ENCODE assay signal across 18 cellular contexts in the genomic region with DNA sequence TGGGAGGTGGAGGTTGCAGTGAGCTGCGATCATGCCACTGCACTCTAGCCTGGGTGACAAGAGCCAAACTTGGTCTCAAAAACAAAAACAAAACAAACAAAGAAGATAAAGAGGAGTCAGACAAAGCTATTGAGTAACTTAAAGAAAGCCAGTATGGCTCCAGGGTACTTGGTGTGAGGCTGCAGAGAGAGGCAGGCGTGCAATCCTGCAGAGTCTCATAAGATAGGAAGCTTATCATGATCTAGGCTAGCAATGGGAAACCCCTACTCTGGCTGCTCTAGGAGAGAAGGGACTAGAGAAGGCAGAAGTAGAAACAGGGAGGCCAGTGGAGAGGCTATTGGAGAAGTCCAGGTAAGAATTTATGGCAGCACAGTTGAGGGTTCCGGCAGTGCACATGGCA. TPM values are rescaled to one million over a fixed set of nuclear protein-coding genes. Genes with fewer than 3 reads are reported as not detected.
DNase-seq lines count a peak whose midpoint lies in the region; ATAC-seq, FAIRE-seq and TF ChIP-seq lines count a peak whose summit lies in the region.
"Had no signal": no experiment of that assay in that cellular context is flagged by ENCODE, and none has a peak within 500 bp of the region (broad histone marks: within the 10 kb centered on the region; RNA-seq: fewer than 3 reads in every experiment).

No MANE protein-coding gene starts in this region.

- peaks cover 4% of the 10 kb centered on the region for H3K9me3 Mint-ChIP-seq in neural progenitor cell

- no peak overlapping the region for H2BK15ac ChIP-seq in IMR-90 (ENCODE audit: low read depth, low read length)

- H3K4me1 Mint-ChIP-seq in neural progenitor cell = no peaks in the 10 kb centered on the region
- H3K4me1 Mint-ChIP-seq: CD8-positive, alpha-beta memory T cell had no signal

- CTCF ChIA-PET in IMR-90 (lab: Yijun Ruan, JAX) = no interaction called here
- CTCF ChIA-PET in K562 (lab: Yijun Ruan, JAX; ENCODE audit: low intra/inter-chr PET ratio) = no interaction called here

- WGBS in IMR-90 (ENCODE audit: extremely low coverage in 2 of 2, insufficient read length in 1 of 2), 2 experiments = no CpG with 5 or more reads among the region's 3 CpGs
- WGBS in K562 (ENCODE audit: insufficient coverage, low coverage, missing lambda C conversion rate) = 47% methylated on average over 3 of the region's 3 CpGs

- dilution Hi-C loops in IMR-90 (cut with HindIII; ENCODE audit: low sequenced_read_pairs, unreplicated experiment) = no loop called here

- no peak for TF ChIP-seq CTCF in IMR-90 (conservative IDR thresholded peaks at IDR 0.05; ENCODE audit: low read depth, low read length)
- TF ChIP-seq CTCF in K562 (IDR thresholded peaks at IDR 0.05 in 2 of 3, conservative IDR thresholded peaks at IDR 0.05 in 1 of 3; ENCODE audit: insufficient read depth in 2 of 3, low read depth in 1 of 3, low read length in 3 of 3) = no peak
- no peak for TF ChIP-seq CTCF in neural progenitor cell (IDR thresholded peaks at IDR 0.05)

- H2AK9ac ChIP-seq in IMR-90 (replicated peaks; ENCODE audit: low read depth, low read length, poor library complexity) = no peak overlapping the region

- H2BK120ac ChIP-seq in IMR-90 (ENCODE audit: low read depth, low read length) = no peak overlapping the region

- H3K9me3 ChIP-seq in IMR-90 (ENCODE audit: control insufficient read depth, insufficient read depth, low read length) (no peaks in the 10 kb centered on the region), K562 (replicated peaks; ENCODE audit: control insufficient read depth, insufficient read depth, low read depth, low read length) (no peaks in the 10 kb centered on the region), neural progenitor cell (ENCODE audit: low read depth) (no peaks in the 10 kb centered on the region), MG63 (no peaks in the 10 kb centered on the region)
- H3K9me3 ChIP-seq: Caco-2 had no signal

- H3K14ac ChIP-seq in IMR-90 (replicated peaks; ENCODE audit: low read depth, low read length) = no peak overlapping the region

- no peak overlapping the region for H3K23ac ChIP-seq in IMR-90 (ENCODE audit: low read depth, low read length)

- FAIRE-seq in K562 (lab: Jason Lieb, UNC) = no peak
- FAIRE-seq: GM18507, HepG2 had no signal

- peaks cover 22% of the 10 kb centered on the region for H3F3A ChIP-seq in neural progenitor cell (ENCODE audit: low read depth)

- H2AFZ ChIP-seq in IMR-90 (replicated peaks; ENCODE audit: low read length, poor library complexity) (peak overlapping the region; percentile 5), K562 (ENCODE audit: low read depth, low read length) (no peak overlapping the region; the same call in 1 of the 2 replicates), neural progenitor cell (replicated peaks) (peak overlapping the region; percentile 44)

- no peak overlapping the region for H2AK5ac ChIP-seq in IMR-90 (ENCODE audit: low read depth, low read length)

- H3K9me1 ChIP-seq in IMR-90 (ENCODE audit: insufficient read depth, low read length) = no peaks in the 10 kb centered on the region
- no peaks in the 10 kb centered on the region for H3K9me1 ChIP-seq in K562 (ENCODE audit: control insufficient read depth, insufficient read depth, low read length)

- DNase-seq in ELF-1 (ENCODE audit: low read depth, low spot score) (peak; percentile 65), IMR-90 (no peak), K562 (ENCODE audit: extremely low read depth in 1 of 4, low spot score in 3 of 4) (no peak), neural progenitor cell (ENCODE audit: low spot score) (no peak), NCI-H1105 treated with DMSO at 0.1 percent for 48 hours (lab: John Stamatoyannopoulos, UW) (no peak), MG63 (no peak), HuH-7.5 (ENCODE audit: low spot score) (no peak)
- DNase-seq: 8988T; AML-193; Caco-2; CD8-positive, alpha-beta memory T cell; DND-41; H7; KBM-7 had no signal

- H3K4me3 ChIP-seq in IMR-90 (ENCODE audit: insufficient read depth, low read depth, low read length) (no peak overlapping the region), K562 (no peak overlapping the region), neural progenitor cell (no peak overlapping the region), MG63 (no peak overlapping the region)
- H3K4me3 ChIP-seq: BLaER1 had no signal

- POLR2A ChIA-PET in IMR-90 (lab: Charles Lee; ENCODE audit: unreplicated experiment) = no interaction called here
- POLR2A ChIA-PET in K562 (lab: Yijun Ruan, JAX) = interaction anchor here (0.7 to 2.5 kb wide), 6 partner anchors 12 to 39 kb away, joined by 3 to 9 read pairs (median 4); no protein-coding TSS in a partner anchor

- H3K9ac ChIP-seq in IMR-90 (ENCODE audit: low read depth, low read length) (no peak overlapping the region), K562 (ENCODE audit: insufficient read depth in 1 of 2, low read depth in 2 of 2, low read length in 2 of 2) (no peak overlapping the region), neural progenitor cell (no peak overlapping the region)
- H3K9ac ChIP-seq: BLaER1 had no signal

- H4K8ac ChIP-seq in IMR-90 (ENCODE audit: low read depth in 2 of 2, low read length in 2 of 2) = no peak overlapping the region

- H3K4ac ChIP-seq in IMR-90 (ENCODE audit: low read depth, low read length) = no peak overlapping the region

- H3K27me3 ChIP-seq in IMR-90 (ENCODE audit: control insufficient read depth, insufficient read depth, low read length) = no peaks in the 10 kb centered on the region
- no peaks in the 10 kb centered on the region for H3K27me3 ChIP-seq in K562 (ENCODE audit: control insufficient read depth in 2 of 2, insufficient read depth in 2 of 2, low read length in 2 of 2)
- no peaks in the 10 kb centered on the region for H3K27me3 ChIP-seq in neural progenitor cell
- H3K27me3 ChIP-seq in MG63 = no peaks in the 10 kb centered on the region
- H3K27me3 ChIP-seq: BLaER1 had no signal

- no peak for ATAC-seq in IMR-90 (ENCODE audit: low read depth)
- ATAC-seq in K562 = peak; percentile 46; the same call in 2 of the 3 replicates
- no peak for ATAC-seq in GM18870 (IDR thresholded peaks at IDR 0.05; ENCODE audit: unreplicated experiment)

- no peak overlapping the region for H3K27ac Mint-ChIP-seq in neural progenitor cell

- TF ChIP-seq RAD21 in IMR-90 (IDR thresholded peaks at IDR 0.05; ENCODE audit: low read length) (no peak), K562 (CRISPR knock-in tag; conservative IDR thresholded peaks at IDR 0.05 in 1 of 2, IDR thresholded peaks at IDR 0.05 in 1 of 2) (no peak)

- H4K20me1 ChIP-seq in IMR-90 (ENCODE audit: insufficient read depth, low read length) (no peaks in the 10 kb centered on the region), K562 (replicated peaks; ENCODE audit: control insufficient read depth, insufficient read depth, low read length) (no peaks in the 10 kb centered on the region), neural progenitor cell (ENCODE audit: low read depth) (no peaks in the 10 kb centered on the region)
- H4K20me1 ChIP-seq: BLaER1 had no signal

- peaks cover 2% of the 10 kb centered on the region for H3K36me3 Mint-ChIP-seq in neural progenitor cell
- H3K36me3 Mint-ChIP-seq: CD8-positive, alpha-beta memory T cell had no signal

- no peak for TF ChIP-seq EP300 in K562 (IDR thresholded peaks at IDR 0.05; ENCODE audit: low read length)

- H2BK5ac ChIP-seq in IMR-90 (ENCODE audit: low read depth, low read length, poor library complexity, severe bottlenecking) = no peak overlapping the region

- H3K79me1 ChIP-seq in IMR-90 (ENCODE audit: low read depth in 1 of 2, low read length in 2 of 2) = no peaks in the 10 kb centered on the region

- no peak overlapping the region for H3K18ac ChIP-seq in IMR-90 (ENCODE audit: low read depth, low read length)

- no TSS peak for BruUV-seq in IMR-90 (replicated peaks; lab: Mats Ljungman, UMichigan)
- BruUV-seq in K562 (replicated peaks; lab: Mats Ljungman, UMichigan) = no TSS peak

- H3K56ac ChIP-seq in IMR-90 (ENCODE audit: extremely low read depth, insufficient read depth, low read length) = no peak overlapping the region

- H3K27me3 Mint-ChIP-seq in neural progenitor cell (ENCODE audit: insufficient read depth, low read depth) = no peaks in the 10 kb centered on the region

- intact Hi-C loops in IMR-90 (cut with micrococcal nuclease) = no loop called here
- intact Hi-C loops in K562 (cut with micrococcal nuclease) = no loop called here

- H3K36me3 ChIP-seq in IMR-90 (ENCODE audit: control insufficient read depth, insufficient read depth, low read length) = no peaks in the 10 kb centered on the region
- H3K36me3 ChIP-seq in K562 (ENCODE audit: control insufficient read depth, insufficient read depth, low read length) = no peaks in the 10 kb centered on the region
- no peaks in the 10 kb centered on the region for H3K36me3 ChIP-seq in neural progenitor cell
- no peaks in the 10 kb centered on the region for H3K36me3 ChIP-seq in MG63
- H3K36me3 ChIP-seq: BLaER1 had no signal

- no peaks in the 10 kb centered on the region for H3K4me1 ChIP-seq in IMR-90 (ENCODE audit: control insufficient read depth, insufficient read depth, low read length)
- peaks cover 0 to 5% of the 10 kb centered on the region in 2 experiments; a peak in 2 of 5 replicates for H3K4me1 ChIP-seq in K562 (replicated peaks in 1 of 2; ENCODE audit: control insufficient read depth in 2 of 2, insufficient read depth in 2 of 2, low read length in 2 of 2)
- H3K4me1 ChIP-seq in neural progenitor cell = peaks cover 12% of the 10 kb centered on the region
- H3K4me1 ChIP-seq: Caco-2 had no signal

- no peak overlapping the region for H4K91ac ChIP-seq in IMR-90 (ENCODE audit: insufficient read depth, low read depth, low read length)

- H3K79me2 ChIP-seq in K562 (ENCODE audit: control insufficient read depth, insufficient read depth, low read length) (no peaks in the 10 kb centered on the region), neural progenitor cell (ENCODE audit: low read depth) (no peaks in the 10 kb centered on the region)

- H3K27ac ChIP-seq in IMR-90 (ENCODE audit: insufficient read depth, low read length) = no peak overlapping the region
- no peak overlapping the region for H3K27ac ChIP-seq in K562 (ENCODE audit: extremely low read depth, low read depth, low read length)
- H3K27ac ChIP-seq in neural progenitor cell = no peak overlapping the region
- H3K27ac ChIP-seq: BLaER1 had no signal

- in situ Hi-C loops in IMR-90 (cut with MboI; ENCODE audit: low sequenced_read_pairs) = no loop called here
- in situ Hi-C loops in K562 (cut with MboI) = no loop called here

- TF ChIP-seq POLR2A in IMR-90 (IDR thresholded peaks at IDR 0.05; ENCODE audit: low read depth, low read length) = no peak
- TF ChIP-seq POLR2A in K562 (conservative IDR thresholded peaks at IDR 0.05) = no peak

- H3K4me2 ChIP-seq in IMR-90 (ENCODE audit: low read depth, low read length) (no peak overlapping the region), K562 (ENCODE audit: insufficient read depth, low read length) (no peak overlapping the region), neural progenitor cell (no peak overlapping the region)
- H3K4me2 ChIP-seq: BLaER1 had no signal

- no peak overlapping the region for H2BK20ac ChIP-seq in IMR-90 (ENCODE audit: low read depth, low read length)

- H4K5ac ChIP-seq in IMR-90 (ENCODE audit: low read depth, low read length) = no peak overlapping the region

- H3K4me3 Mint-ChIP-seq in neural progenitor cell = no peak overlapping the region
- H3K4me3 Mint-ChIP-seq: CD8-positive, alpha-beta memory T cell had no signal

RNA-seq across cellular contexts. Expression of a gene that starts 42.0 kb away (rescaled TPM):
- total RNA-seq in IMR-90 (2012; rRNA removed) = 82.2 and 86.7 TPM in 2 replicates
- polyA plus RNA-seq in IMR-90 (2012; rRNA removed) = 4.8 and 19.3 TPM in 2 replicates
- 1.5 and 2.1 TPM in 2 replicates for polyA plus RNA-seq in IMR-90 (2012; cell fraction: cytosol; rRNA removed)
- 2.7 and 46.8 TPM in 2 replicates for polyA plus RNA-seq in IMR-90 (2012; cell fraction: nucleus; rRNA removed; ENCODE audit: low replicate concordance)
- 71.8 and 190 TPM in 2 replicates for total RNA-seq in K562 (2011; cell fraction: chromatin; rRNA removed; ENCODE audit: low replicate concordance)
- total RNA-seq in K562 (2011; cell fraction: nucleolus; rRNA removed) = 40.0 and 50.7 TPM in 2 replicates
- total RNA-seq in K562 (2011; cell fraction: nucleoplasm; rRNA removed) = 79.3 and 101 TPM in 2 replicates
- total RNA-seq in K562 (2014; rRNA removed) = 45.2 and 46.2 TPM in 2 replicates
- 54.4 and 58.1 TPM in 2 replicates for total RNA-seq in K562 (2014; rRNA removed; fragmentation: Illumina TruSeq; extraction: Trizol)
- total RNA-seq in K562 (2015; rRNA removed; fragmentation: Illumina TruSeq; extraction: Trizol) = 36.0 and 39.4 TPM in 2 replicates
- total RNA-seq in K562 (2021) = 42.1 and 49.1 TPM in 2 replicates
- 40.4 and 41.0 TPM in 2 replicates for polyA plus RNA-seq in K562 (2011; rRNA removed)
- polyA plus RNA-seq in K562 (2011; cell fraction: cytosol; rRNA removed) = 6.3 and 18.7 TPM in 2 replicates
- 49.0 and 78.9 TPM in 2 replicates for polyA plus RNA-seq in K562 (2011; cell fraction: nucleus; rRNA removed)
- 27.7 and 35.0 TPM in 2 replicates for polyA plus RNA-seq in K562 (2012)
- 19.3 and 25.5 TPM in 2 replicates for polyA plus RNA-seq in K562 (2014; fragmentation: Illumina TruSeq; extraction: Trizol)
- polyA plus RNA-seq in K562 (2014; fragmentation: Nextera tagmentation; extraction: Ambion mirVana) = 10 to 100 TPM; 23.8 to 30.2 TPM
- polyA plus RNA-seq in K562 (2014; rRNA removed) = 15.3 and 15.9 TPM in 2 replicates
- polyA minus RNA-seq in K562 (2011; rRNA and poly(A)+ RNA removed) = 193 and 245 TPM in 2 replicates
- polyA minus RNA-seq in K562 (2011; cell fraction: cytosol; rRNA and poly(A)+ RNA removed) = 88.1 and 97.8 TPM in 2 replicates
- 124 and 274 TPM in 2 replicates for polyA minus RNA-seq in K562 (2011; cell fraction: nucleus; rRNA and poly(A)+ RNA removed)
- 79.3 and 126 TPM in 2 replicates for total RNA-seq in neural progenitor cell (ENCODE audit: low replicate concordance)
- 66.1 and 70.6 TPM in 2 replicates for total RNA-seq in MG63 (2014; rRNA removed; shearing (Covaris generic); ENCODE audit: low replicate concordance)
